8 cellular contexts compared by ENCODE assay signal in genomic region chr13:32669030-32669646, GRCh38.
DNase-seq lines count a peak whose midpoint lies in the region; ATAC-seq, FAIRE-seq and TF ChIP-seq lines count a peak whose summit lies in the region.

No MANE protein-coding gene starts in this region.

- CTCF ChIA-PET in AG04449 (lab: Yijun Ruan, JAX) = interaction anchor here (0.6 to 6.1 kb wide), 28 partner anchors 8 to 987 kb away, joined by 3 to 60 read pairs (median 5); partner anchors contain the start of gene PDS5B

- POLR2A ChIA-PET in AG04449 (lab: Yijun Ruan, JAX) = interaction anchor here (0.6 kb wide), 1 partner anchor 61 kb away, joined by 3 read pairs; no protein-coding TSS in a partner anchor

- intact Hi-C loops in thyroid gland (cut with DNase I) = no loop called here

- FAIRE-seq in frontal cortex (lab: Jason Lieb, UNC) = no peak

- H2AFZ ChIP-seq in hepatocyte = no peak overlapping the region

- peak; percentile 34 for TF ChIP-seq CTCF in AG04449 (IDR thresholded peaks at IDR 0.05; ENCODE audit: insufficient read depth, low read length, missing control alignments)
- peak; percentile 52 for TF ChIP-seq CTCF in GM10266 (IDR thresholded peaks at IDR 0.05; ENCODE audit: control insufficient read depth, insufficient read depth, low read depth, missing control alignments)
- peak; percentile 87 for TF ChIP-seq CTCF in VCaP (conservative IDR thresholded peaks at IDR 0.05)
- TF ChIP-seq CTCF in hepatocyte (IDR thresholded peaks at IDR 0.05; ENCODE audit: poor library complexity) = peak; percentile 66
- TF ChIP-seq CTCF in thyroid gland (IDR thresholded peaks at IDR 0.05) = peak in 4 of 6 experiments; percentile 15 to 69 (median 60)

- no peak overlapping the region for H3K4me2 ChIP-seq in hepatocyte

- H3K9me3 ChIP-seq in hepatocyte (ENCODE audit: low read depth) (no peaks in the 10 kb centered on the region), thyroid gland (no peaks in the 10 kb centered on the region)

- TF ChIP-seq POLR2A in thyroid gland (IDR thresholded peaks at IDR 0.05) = no peak

- DNase-seq in AG04449 (ENCODE audit: low read depth, low spot score) (no peak), GM10266 (ENCODE audit: extremely low spot score) (peak; percentile 16), NCI-H1694 (lab: John Stamatoyannopoulos, UW) (peak; percentile 10), hepatocyte (ENCODE audit: low spot score) (peak; percentile 63), thyroid gland (no peak), frontal cortex (ENCODE audit: low spot score in 2 of 2) (no peak)

- H3K4me1 ChIP-seq in hepatocyte (ENCODE audit: insufficient read depth) (no peaks in the 10 kb centered on the region), thyroid gland (no peaks in the 10 kb centered on the region)

- H3K27me3 ChIP-seq in hepatocyte (no peaks in the 10 kb centered on the region), thyroid gland (no peaks in the 10 kb centered on the region)

- H3K9me2 ChIP-seq in hepatocyte (replicated peaks; ENCODE audit: insufficient read depth) = no peaks in the 10 kb centered on the region

- H4K20me1 ChIP-seq in hepatocyte (ENCODE audit: insufficient read depth, poor library complexity, severe bottlenecking) = no peaks in the 10 kb centered on the region

- H3K4me3 ChIP-seq in AG04449 (ENCODE audit: low read depth, low read length) = no peak overlapping the region
- H3K4me3 ChIP-seq in hepatocyte = no peak overlapping the region
- no peak overlapping the region for H3K4me3 ChIP-seq in thyroid gland (replicated peaks in 1 of 3)

- 68% methylated on average over 3 of the region's 3 CpGs for WGBS in hepatocyte (ENCODE audit: low lambda C conversion rate, missing lambda C conversion rate)
- 68 to 72% methylated on average over 3 of the region's 3 CpGs for WGBS in thyroid gland, 2 donors

- no peak for ATAC-seq in GM21529 (IDR thresholded peaks at IDR 0.05; ENCODE audit: unreplicated experiment)

- H3K36me3 ChIP-seq in hepatocyte (replicated peaks; ENCODE audit: insufficient read depth, low read depth) (no peaks in the 10 kb centered on the region), thyroid gland (no peaks in the 10 kb centered on the region)

- peaks cover under 1% of the 10 kb centered on the region for H3K79me2 ChIP-seq in hepatocyte

- H3K27ac ChIP-seq in VCaP (no peak overlapping the region), hepatocyte (no peak overlapping the region), thyroid gland (no peak overlapping the region)

Comparison
In these comparisons a context has a peak if more than half of its experiments do, and no peak if none do; other contexts are left out.
1. DNase-seq: peak in GM10266 (single experiment), NCI-H1694 (single experiment) and hepatocyte (single experiment); none in AG04449 (single experiment), thyroid gland (0 of 2) and frontal cortex (0 of 2).
2. CTCF ChIP-seq: peak in every context shown above with its lines; median percentile 87 in VCaP; 66 in hepatocyte; 60 in thyroid gland; 52 in GM10266; 34 in AG04449.